Comparison of ENCODE assay signal across 8 cellular contexts in the genomic region with DNA sequence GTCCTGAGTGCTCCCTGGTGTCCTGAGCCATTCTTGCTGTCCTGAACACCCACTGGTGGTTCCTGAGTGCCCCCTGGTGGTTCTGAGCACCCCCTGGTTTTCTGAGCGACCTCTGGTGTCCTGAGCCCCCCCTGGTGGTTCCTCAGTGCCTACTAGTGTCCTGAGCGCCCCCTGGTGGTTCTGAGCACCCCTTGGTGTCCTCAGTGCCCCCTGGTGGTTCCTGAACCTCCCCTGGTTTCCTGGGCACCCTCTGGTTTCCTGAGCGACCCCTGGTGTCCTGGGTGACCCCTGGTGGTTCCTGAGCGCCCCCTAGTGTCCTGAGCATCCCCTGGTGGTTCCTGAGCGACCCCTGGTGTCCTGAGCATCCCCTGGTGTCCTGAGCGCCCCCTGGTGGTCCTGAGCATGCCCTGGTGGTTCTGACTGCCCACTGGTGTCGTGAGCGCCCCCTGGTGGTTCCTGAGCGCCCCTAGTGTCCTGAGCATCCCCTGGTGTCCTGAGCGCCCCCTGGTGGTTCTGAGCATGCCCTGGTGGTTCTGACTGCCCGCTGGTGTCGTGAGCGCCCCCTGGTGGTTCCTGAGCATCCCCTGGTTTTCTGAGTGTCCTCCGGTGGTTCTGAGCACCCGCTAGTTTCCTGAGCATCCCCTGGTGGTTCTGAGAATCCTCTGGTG.
DNase-seq lines count a peak whose midpoint lies in the region; ATAC-seq and TF ChIP-seq lines count a peak whose summit lies in the region.

No MANE protein-coding gene starts in this region.

- POLR2A ChIA-PET in RWPE1 (lab: Yijun Ruan, JAX; ENCODE audit: low non-redundant PET) = no interaction called here

- no peak overlapping the region for H3K27ac ChIP-seq in RWPE1

- DNase-seq in NCI-H526 (lab: John Stamatoyannopoulos, UW) (peak; percentile 24 to 59), NCI-H526 treated with DMSO at 0.1 percent for 48 hours (lab: John Stamatoyannopoulos, UW) (no peak), RWPE1 (ENCODE audit: low spot score) (no peak), kidney tubule cell (ENCODE audit: low spot score) (peak; percentile 51), osteocyte (ENCODE audit: extremely low spot score, unreplicated experiment) (no peak)
- DNase-seq in stimulated activated naive CD8-positive, alpha-beta T cell treated with anti-CD3 and anti-CD28 coated beads, Interleukin-15, Interleukin-2, amounts not matched to agents 100 U/mL and 50 U/mL, for 24 hours = peak; percentile 98

- CTCF ChIA-PET in RWPE1 (lab: Yijun Ruan, JAX) = no interaction called here

- no peaks in the 10 kb centered on the region for H3K36me3 Mint-ChIP-seq in activated naive CD4-positive, alpha-beta T cell treated with anti-CD3 and anti-CD28 coated beads, Interleukin-2, amount 50 U/mL, for 24 hours
- no peaks in the 10 kb centered on the region for H3K36me3 Mint-ChIP-seq in osteocyte (ENCODE audit: unreplicated experiment)

- TF ChIP-seq CTCF in RWPE1 (conservative IDR thresholded peaks at IDR 0.05; ENCODE audit: low read depth) (peak; percentile 18; the same call in 1 of the 2 replicates), osteocyte (IDR thresholded peaks at IDR 0.05) (no peak)

- H3K9me3 Mint-ChIP-seq in activated naive CD4-positive, alpha-beta T cell treated with anti-CD3 and anti-CD28 coated beads, Interleukin-2, amount 50 U/mL, for 24 hours = no peaks in the 10 kb centered on the region
- peaks cover 41% of the 10 kb centered on the region for H3K9me3 Mint-ChIP-seq in osteocyte (ENCODE audit: unreplicated experiment)

- peaks cover 53% of the 10 kb centered on the region for H3K4me1 Mint-ChIP-seq in activated naive CD4-positive, alpha-beta T cell treated with anti-CD3 and anti-CD28 coated beads, Interleukin-2, amount 50 U/mL, for 24 hours
- H3K4me1 Mint-ChIP-seq in osteocyte (ENCODE audit: unreplicated experiment) = no peaks in the 10 kb centered on the region

- peak overlapping the region; percentile 51 for H3K27ac Mint-ChIP-seq in activated naive CD4-positive, alpha-beta T cell treated with anti-CD3 and anti-CD28 coated beads, Interleukin-2, amount 50 U/mL, for 24 hours
- H3K27ac Mint-ChIP-seq in osteocyte (ENCODE audit: unreplicated experiment) = no peak overlapping the region

- peak overlapping the region; percentile 19 for H3K4me3 Mint-ChIP-seq in activated naive CD4-positive, alpha-beta T cell treated with anti-CD3 and anti-CD28 coated beads, Interleukin-2, amount 50 U/mL, for 24 hours
- H3K4me3 Mint-ChIP-seq in osteocyte (ENCODE audit: unreplicated experiment) = no peak overlapping the region

- peak; percentile 65 for ATAC-seq in HG03025 (IDR thresholded peaks at IDR 0.05; ENCODE audit: low FRiP score, unreplicated experiment)
- ATAC-seq in stimulated activated naive CD8-positive, alpha-beta T cell treated with anti-CD3 and anti-CD28 coated beads, Interleukin-15, Interleukin-2, amounts not matched to agents 100 U/mL and 50 U/mL, for 24 hours = peak; percentile 93

- H3K27me3 Mint-ChIP-seq in activated naive CD4-positive, alpha-beta T cell treated with anti-CD3 and anti-CD28 coated beads, Interleukin-2, amount 50 U/mL, for 24 hours = no peaks in the 10 kb centered on the region
- H3K27me3 Mint-ChIP-seq in osteocyte (ENCODE audit: unreplicated experiment) = no peaks in the 10 kb centered on the region

Comparison
In these comparisons a context has a peak if more than half of its experiments do, and no peak if none do; other contexts are left out.
1. DNase-seq: peak in NCI-H526 (2 of 2), kidney tubule cell (single experiment) and stimulated activated naive CD8-positive, alpha-beta T cell treated with anti-CD3 and anti-CD28 coated beads, Interleukin-15, Interleukin-2, amounts not matched to agents 100 U/mL and 50 U/mL, for 24 hours (single experiment); none in NCI-H526 treated with DMSO at 0.1 percent for 48 hours (single experiment), RWPE1 (single experiment) and osteocyte (single experiment).